ENCODE assay signal across 24 cellular contexts in the genomic region with DNA sequence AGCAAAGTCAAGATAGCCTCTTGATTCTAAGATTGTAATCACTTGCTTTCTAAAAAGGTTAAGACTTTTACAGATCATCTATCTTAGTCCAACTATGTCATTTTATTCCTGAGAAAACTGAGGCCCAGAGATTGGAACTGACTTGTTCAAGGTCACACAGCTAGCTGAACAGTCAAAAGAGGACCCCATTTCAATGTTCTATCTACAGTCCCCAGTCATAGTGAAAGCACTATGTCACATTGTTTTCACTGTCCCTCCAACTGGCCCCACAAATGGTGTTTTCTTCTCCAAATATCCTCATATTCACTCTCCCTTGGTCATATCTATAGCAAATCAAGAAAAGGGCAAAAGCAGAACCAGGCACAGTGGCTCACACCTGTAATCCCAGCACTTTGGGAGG.
DNase-seq lines count a peak whose midpoint lies in the region; ATAC-seq, FAIRE-seq and TF ChIP-seq lines count a peak whose summit lies in the region.
"Had no signal": no experiment of that assay in that cellular context is flagged by ENCODE, and none has a peak within 500 bp of the region (broad histone marks: within the 10 kb centered on the region; RNA-seq: fewer than 3 reads in every experiment).

No MANE protein-coding gene starts in this region.

- CTCF ChIA-PET in A549 (lab: Yijun Ruan, JAX): no interaction called here

- peak overlapping the region; percentile 71 for H3K4me3 Mint-ChIP-seq in natural killer cell
- H3K4me3 Mint-ChIP-seq: CD14-positive monocyte; CD4-positive, alpha-beta memory T cell; CD4-positive, CD25-positive, alpha-beta regulatory T cell; CD8-positive, alpha-beta memory T cell had no signal

- POLR2A ChIA-PET in A549 (lab: Yijun Ruan, JAX): no interaction called here

- intact Hi-C loops in natural killer cell (cut with micrococcal nuclease): loop anchor here (5.0 kb wide), 1 partner anchor 154 kb away; no protein-coding TSS in a partner anchor
- intact Hi-C loops in vagina (cut with DNase I): no loop called here

- peaks cover 0 to 3% of the 10 kb centered on the region in 2 donors for H3K9me3 Mint-ChIP-seq in natural killer cell
- H3K9me3 Mint-ChIP-seq: CD14-positive monocyte had no signal

- peak; percentile 83 for FAIRE-seq in A549 (lab: Jason Lieb, UNC)
- FAIRE-seq: GM12878, GM12892 had no signal

- H3K27me3 Mint-ChIP-seq in natural killer cell (ENCODE audit: low read depth in 2 of 2): peaks cover 0 to 17% of the 10 kb centered on the region in 2 donors
- H3K27me3 Mint-ChIP-seq: CD4-positive, CD25-positive, alpha-beta regulatory T cell had no signal

- H3K27ac ChIP-seq in A549 (no peak overlapping the region), vagina (peak overlapping the region; percentile 10)
- H3K27ac ChIP-seq: 22Rv1, BLaER1 had no signal

- no peak overlapping the region for H3K4me2 ChIP-seq in A549
- H3K4me2 ChIP-seq: BLaER1 had no signal

- no peak for TF ChIP-seq RAD21 in A549 (conservative IDR thresholded peaks at IDR 0.05 in 1 of 2, IDR thresholded peaks at IDR 0.05 in 1 of 2)

- no peak for TF ChIP-seq EP300 in A549 (IDR thresholded peaks at IDR 0.05)

- TF ChIP-seq POLR2A in A549 (IDR thresholded peaks at IDR 0.05; ENCODE audit: low read length) (no peak), vagina (IDR thresholded peaks at IDR 0.05) (no peak)

- no peaks in the 10 kb centered on the region for H3K36me3 Mint-ChIP-seq in natural killer cell
- H3K36me3 Mint-ChIP-seq: CD14-positive monocyte; CD4-positive, alpha-beta memory T cell; CD4-positive, CD25-positive, alpha-beta regulatory T cell; CD8-positive, alpha-beta memory T cell had no signal

- no peaks in the 10 kb centered on the region for H3K27me3 ChIP-seq in vagina
- H3K27me3 ChIP-seq: BE2C had no signal

- DNase-seq in A549 (ENCODE audit: low read depth in 1 of 2, low spot score in 1 of 2) (no peak), natural killer cell (no peak), vagina (ENCODE audit: extremely low spot score in 2 of 2) (no peak), NCI-H128 (lab: John Stamatoyannopoulos, UW; ENCODE audit: unreplicated experiment) (no peak)
- DNase-seq: ACHN; BE2C; C1 segment of cervical spinal cord; CD4-positive, alpha-beta memory T cell; CD4-positive, CD25-positive, alpha-beta regulatory T cell; CD8-positive, alpha-beta memory T cell; COR-L47; DMS 273 treated with DMSO at 0.1 percent for 48 hours; DMS153; DMS53; DMS79; DND-41; EL; GDM1 had no signal

- H3K4me1 Mint-ChIP-seq in natural killer cell: peaks cover 63 to 66% of the 10 kb centered on the region in 2 donors
- H3K4me1 Mint-ChIP-seq: CD4-positive, alpha-beta memory T cell; CD4-positive, CD25-positive, alpha-beta regulatory T cell; CD8-positive, alpha-beta memory T cell had no signal

- ATAC-seq in A549 (no peak), natural killer cell (no peak), HG02588 (IDR thresholded peaks at IDR 0.05; ENCODE audit: unreplicated experiment) (no peak)
- ATAC-seq: GM12878 had no signal

- H3K36me3 ChIP-seq in vagina: no peaks in the 10 kb centered on the region
- H3K36me3 ChIP-seq: BE2C, BLaER1 had no signal

- peak overlapping the region; percentile 77 to 87 for H3K27ac Mint-ChIP-seq in natural killer cell
- H3K27ac Mint-ChIP-seq: CD4-positive, alpha-beta memory T cell; CD4-positive, CD25-positive, alpha-beta regulatory T cell; CD8-positive, alpha-beta memory T cell had no signal

- no peak for TF ChIP-seq CTCF in A549 (IDR thresholded peaks at IDR 0.05)
- no peak for TF ChIP-seq CTCF in natural killer cell (IDR thresholded peaks at IDR 0.05)
- TF ChIP-seq CTCF in vagina (IDR thresholded peaks at IDR 0.05): no peak

- H3K4me1 ChIP-seq in A549: no peaks in the 10 kb centered on the region
- no peaks in the 10 kb centered on the region for H3K4me1 ChIP-seq in vagina
- H3K4me1 ChIP-seq: BE2C, BLaER1 had no signal

- no peak overlapping the region for H3K4me3 ChIP-seq in A549
- no peak overlapping the region for H3K4me3 ChIP-seq in vagina
- H3K4me3 ChIP-seq: BLaER1, GM12878 had no signal

- H3K9me3 ChIP-seq in A549: no peaks in the 10 kb centered on the region
- H3K9me3 ChIP-seq in vagina: no peaks in the 10 kb centered on the region
- H3K9me3 ChIP-seq: BE2C, BLaER1 had no signal

TF ChIP-seq in A549, 52 proteins besides CTCF, POLR2A, EP300 and RAD21:
- TF ChIP-seq ZNF302 (CRISPR knock-in tag; IDR thresholded peaks at IDR 0.05): no peak
- no peak for TF ChIP-seq NR3C1 (IDR thresholded peaks at IDR 0.05)
- TF ChIP-seq HOXB13 (CRISPR knock-in tag; IDR thresholded peaks at IDR 0.05; ENCODE audit: low read depth): no peak
- TF ChIP-seq PHF8 (IDR thresholded peaks at IDR 0.05; ENCODE audit: borderline replicate concordance, low read depth): no peak
- TF ChIP-seq FOSL2 (IDR thresholded peaks at IDR 0.05): no peak
- no peak for TF ChIP-seq FOSL2 (CRISPR knock-in tag; IDR thresholded peaks at IDR 0.05)
- TF ChIP-seq, protein P1, sequence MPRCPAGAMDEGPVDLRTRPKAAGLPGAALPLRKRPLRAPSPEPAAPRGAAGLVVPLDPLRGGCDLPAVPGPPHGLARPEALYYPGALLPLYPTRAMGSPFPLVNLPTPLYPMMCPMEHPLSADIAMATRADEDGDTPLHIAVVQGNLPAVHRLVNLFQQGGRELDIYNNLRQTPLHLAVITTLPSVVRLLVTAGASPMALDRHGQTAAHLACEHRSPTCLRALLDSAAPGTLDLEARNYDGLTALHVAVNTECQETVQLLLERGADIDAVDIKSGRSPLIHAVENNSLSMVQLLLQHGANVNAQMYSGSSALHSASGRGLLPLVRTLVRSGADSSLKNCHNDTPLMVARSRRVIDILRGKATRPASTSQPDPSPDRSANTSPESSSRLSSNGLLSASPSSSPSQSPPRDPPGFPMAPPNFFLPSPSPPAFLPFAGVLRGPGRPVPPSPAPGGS (IDR thresholded peaks at IDR 0.05): no peak
- TF ChIP-seq MAX (IDR thresholded peaks at IDR 0.05): no peak
- TF ChIP-seq MYC (IDR thresholded peaks at IDR 0.05; ENCODE audit: borderline replicate concordance, low read length): no peak
- TF ChIP-seq, protein P2, sequence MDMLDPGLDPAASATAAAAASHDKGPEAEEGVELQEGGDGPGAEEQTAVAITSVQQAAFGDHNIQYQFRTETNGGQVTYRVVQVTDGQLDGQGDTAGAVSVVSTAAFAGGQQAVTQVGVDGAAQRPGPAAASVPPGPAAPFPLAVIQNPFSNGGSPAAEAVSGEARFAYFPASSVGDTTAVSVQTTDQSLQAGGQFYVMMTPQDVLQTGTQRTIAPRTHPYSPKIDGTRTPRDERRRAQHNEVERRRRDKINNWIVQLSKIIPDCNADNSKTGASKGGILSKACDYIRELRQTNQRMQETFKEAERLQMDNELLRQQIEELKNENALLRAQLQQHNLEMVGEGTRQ (IDR thresholded peaks at IDR 0.05): no peak
- TF ChIP-seq MAFK (IDR thresholded peaks at IDR 0.05; ENCODE audit: partially characterized antibody): no peak
- TF ChIP-seq SREBF2 (IDR thresholded peaks at IDR 0.05): no peak
- TF ChIP-seq TFCP2L1 (CRISPR knock-in tag; IDR thresholded peaks at IDR 0.05): no peak
- no peak for TF ChIP-seq HOXB5 (CRISPR knock-in tag; IDR thresholded peaks at IDR 0.05)
- TF ChIP-seq MAZ (IDR thresholded peaks at IDR 0.05; ENCODE audit: borderline replicate concordance, low read depth, low read length): no peak
- TF ChIP-seq E2F6 (IDR thresholded peaks at IDR 0.05; ENCODE audit: borderline replicate concordance, low read depth): no peak
- no peak for TF ChIP-seq POLR2AphosphoS2 (conservative IDR thresholded peaks at IDR 0.05; ENCODE audit: low read length)
- TF ChIP-seq ZC3H11A (IDR thresholded peaks at IDR 0.05): no peak
- TF ChIP-seq HOXA7 (CRISPR knock-in tag; IDR thresholded peaks at IDR 0.05): no peak
- no peak for TF ChIP-seq GATA3 (IDR thresholded peaks at IDR 0.05; ENCODE audit: borderline replicate concordance)
- no peak for TF ChIP-seq KDM1A (IDR thresholded peaks at IDR 0.05; ENCODE audit: low read depth)
TF ChIP-seq in A549: peak in this region for 0.
